ENCODE assay signal across 16 cellular contexts in the genomic region with DNA sequence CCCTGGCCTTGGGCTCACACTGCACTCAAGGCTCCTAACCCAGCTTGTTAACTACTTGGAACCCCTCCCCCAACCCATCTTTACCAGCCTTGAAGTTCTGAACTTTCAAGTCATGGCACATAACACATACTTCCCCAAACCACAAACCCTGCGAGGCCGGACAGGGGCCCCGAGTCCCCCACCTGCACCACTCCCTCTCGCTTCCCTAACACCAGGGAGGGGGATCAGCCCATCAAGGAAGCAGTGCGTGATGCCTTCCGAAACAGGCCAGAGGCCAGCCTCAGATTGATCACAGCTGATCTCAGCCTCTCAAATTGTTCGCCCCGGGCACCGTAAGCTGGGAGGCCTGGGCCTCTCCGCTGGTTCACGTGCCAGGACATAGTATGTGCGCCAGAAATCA. TPM values are rescaled to one million over a fixed set of nuclear protein-coding genes. Genes with fewer than 3 reads are reported as not detected.
DNase-seq lines count a peak whose midpoint lies in the region; ATAC-seq, FAIRE-seq and TF ChIP-seq lines count a peak whose summit lies in the region.
"Had no signal": no experiment of that assay in that cellular context is flagged by ENCODE, and none has a peak within 500 bp of the region (broad histone marks: within the 10 kb centered on the region; RNA-seq: fewer than 3 reads in every experiment).

No MANE protein-coding gene starts in this region.

- peaks cover 8% of the 10 kb centered on the region for H3K36me3 ChIP-seq in A673 (ENCODE audit: insufficient read depth, low read length, poor library complexity, severe bottlenecking)
- H3K36me3 ChIP-seq in GM23338 (ENCODE audit: insufficient read depth): no peaks in the 10 kb centered on the region
- H3K36me3 ChIP-seq: ovary had no signal

- H3K9me3 Mint-ChIP-seq in GM23338: no peaks in the 10 kb centered on the region; the same call in 2 of the 3 replicates

- CTCF ChIA-PET in A673 (lab: Charles Lee): no interaction called here

- ATAC-seq in GM23338 (no peak), esophagus mucosa (no peak)
- ATAC-seq: left cardiac atrium had no signal

- POLR2A ChIA-PET in A673 (lab: Charles Lee; ENCODE audit: low non-redundant PET): no interaction called here

- no peak overlapping the region for H3K4me2 ChIP-seq in GM23338

- H3K4me1 ChIP-seq in A673 (ENCODE audit: insufficient read depth, low read length, poor library complexity, severe bottlenecking) (peaks cover 16% of the 10 kb centered on the region), GM23338 (ENCODE audit: insufficient read depth) (no peaks in the 10 kb centered on the region)
- H3K4me1 ChIP-seq: BE2C had no signal

- H3K27me3 ChIP-seq in A673 (replicated peaks; ENCODE audit: insufficient read depth, low read depth, low read length, poor library complexity) (no peaks in the 10 kb centered on the region), GM23338 (ENCODE audit: insufficient read depth) (no peaks in the 10 kb centered on the region)
- H3K27me3 ChIP-seq: BE2C, ovary had no signal

- peak overlapping the region; percentile 6; the same call in 1 of the 2 replicates for H3K27ac Mint-ChIP-seq in GM23338

- H3K9me3 ChIP-seq in A673 (ENCODE audit: low read depth, low read length, poor library complexity, severe bottlenecking): no peaks in the 10 kb centered on the region
- H3K9me3 ChIP-seq: BE2C, ovary had no signal

- H3K36me3 Mint-ChIP-seq in GM23338 (ENCODE audit: low read depth): peaks cover 25% of the 10 kb centered on the region; the same call in 2 of the 3 replicates

- no peaks in the 10 kb centered on the region for H3F3A ChIP-seq in GM23338 (replicated peaks; ENCODE audit: low read depth)

- DNase-seq in A673 (ENCODE audit: low spot score): no peak
- DNase-seq in GM23338 (ENCODE audit: low spot score): no peak
- DNase-seq in SKM-1 (lab: John Stamatoyannopoulos, UW; ENCODE audit: unreplicated experiment): peak; percentile 42
- peak; percentile 18 to 73 for DNase-seq in foreskin fibroblast
- DNase-seq in D721Med (ENCODE audit: insufficient read length, low spot score): no peak
- no peak for DNase-seq in G401 (ENCODE audit: low spot score)
- DNase-seq in dedifferentiated amniotic fluid mesenchymal stem cell (ENCODE audit: extremely low spot score): no peak
- DNase-seq: BE2C; cerebellar nuclear complex; foreskin melanocyte; left cardiac atrium; NCI-H1105; ovary; stimulated activated CD4-positive, alpha-beta T cell treated with anti-CD3 and anti-CD28 coated beads, Interleukin-4, amount 100 ng/mL, for 24 hours; T-helper 9 cell had no signal

- no peaks in the 10 kb centered on the region for H3K79me2 ChIP-seq in GM23338 (replicated peaks; ENCODE audit: insufficient read depth)

- no peak overlapping the region for H3K4me3 Mint-ChIP-seq in GM23338

- TF ChIP-seq CTCF in A673 (conservative IDR thresholded peaks at IDR 0.05; ENCODE audit: low read depth, low read length) (no peak), GM23338 (conservative IDR thresholded peaks at IDR 0.05; ENCODE audit: low read depth in 2 of 2) (no peak), foreskin fibroblast (IDR thresholded peaks at IDR 0.05; ENCODE audit: low read depth, low read length) (no peak), D721Med (IDR thresholded peaks at IDR 0.05; ENCODE audit: insufficient read depth, missing control alignments) (no peak)

- peak overlapping the region; percentile 53 for H3K27ac ChIP-seq in A673 (ENCODE audit: low read depth, low read length, poor library complexity, severe bottlenecking)
- H3K27ac ChIP-seq in GM23338 (ENCODE audit: low read depth): no peak overlapping the region
- H3K27ac ChIP-seq: ovary had no signal

- intact Hi-C loops in A673 (cut with micrococcal nuclease; ENCODE audit: unreplicated experiment): no loop called here

- no peaks in the 10 kb centered on the region for H4K20me1 ChIP-seq in GM23338 (replicated peaks; ENCODE audit: insufficient read depth)

- H3K4me3 ChIP-seq in A673 (ENCODE audit: low read depth, low read length, poor library complexity, severe bottlenecking): no peak overlapping the region
- no peak overlapping the region for H3K4me3 ChIP-seq in GM23338
- H3K4me3 ChIP-seq in foreskin fibroblast (ENCODE audit: low read depth in 1 of 2, low read length in 2 of 2): no peak overlapping the region
- H3K4me3 ChIP-seq: ovary had no signal

- no peak for FAIRE-seq in D721Med (lab: Jason Lieb, UNC)

- no peak overlapping the region for H2AFZ ChIP-seq in GM23338

- no TSS peak for BruUV-seq in A673 (replicated peaks; lab: Mats Ljungman, UMichigan)

- H3K9me2 ChIP-seq in GM23338 (ENCODE audit: insufficient read depth): no peaks in the 10 kb centered on the region

- H3K27me3 Mint-ChIP-seq in GM23338 (ENCODE audit: insufficient read depth, low read depth, poor library complexity): peaks cover 2% of the 10 kb centered on the region

- in situ Hi-C loops in G401 (cut with HindIII; ENCODE audit: low sequenced_read_pairs): no loop called here

- peaks cover 15% of the 10 kb centered on the region for H3K4me1 Mint-ChIP-seq in GM23338

TF ChIP-seq in GM23338, 12 proteins besides CTCF, POLR2A, EP300 and RAD21 (continues in another document):
- TF ChIP-seq JUNB (IDR thresholded peaks at IDR 0.05; ENCODE audit: unreplicated experiment) (no peak), NANOG (IDR thresholded peaks at IDR 0.05; ENCODE audit: borderline replicate concordance) (no peak), EZH2phosphoT487 (IDR thresholded peaks at IDR 0.05; ENCODE audit: unreplicated experiment) (no peak), ETS1 (IDR thresholded peaks at IDR 0.05) (no peak), ZNF114 (CRISPR knock-in tag; IDR thresholded peaks at IDR 0.05) (no peak), POLR2AphosphoS5 (IDR thresholded peaks at IDR 0.05; ENCODE audit: low read depth) (no peak), STAT1 (IDR thresholded peaks at IDR 0.05; ENCODE audit: unreplicated experiment) (no peak), ZNF331 (CRISPR knock-in tag; IDR thresholded peaks at IDR 0.05; ENCODE audit: low read depth) (no peak)

RNA-seq across cellular contexts. Expression of gene NLRC3, which starts 3.1 kb away (rescaled TPM):
- total RNA-seq in A673 (2021): 0.07 and 0.09 TPM in 2 replicates
- total RNA-seq in GM23338 (2014; rRNA removed; shearing (Covaris generic)): 0.49 and 0.82 TPM in 2 replicates
- polyA plus RNA-seq in GM23338 (2016; fragmentation: Nextera tagmentation; extraction: Ambion mirVana): 0.11 and 0.28 TPM in 2 replicates
- 0.12 TPM in 1 of 2 replicates, not detected in the other for total RNA-seq in G401 (2014; rRNA removed; shearing (Covaris generic))
- total RNA-seq in esophagus mucosa: 0.48 TPM

RNA-seq across cellular contexts. Expression of gene SLX4, which starts 31.1 kb away (rescaled TPM):
- total RNA-seq in A673 (2021) (15.1 and 16.1 TPM in 2 replicates), esophagus mucosa (4.0 TPM)
- 12.6 and 15.2 TPM in 2 replicates for total RNA-seq in GM23338 (2014; rRNA removed; shearing (Covaris generic))
- 2.9 and 3.0 TPM in 2 replicates for polyA plus RNA-seq in GM23338 (2016; fragmentation: Nextera tagmentation; extraction: Ambion mirVana)
- 4.8 and 5.9 TPM in 2 replicates for total RNA-seq in G401 (2014; rRNA removed; shearing (Covaris generic))

Comparison
In these comparisons a context has a peak if more than half of its experiments do, and no peak if none do; other contexts are left out.
1. DNase-seq: peak in SKM-1 (single experiment) and foreskin fibroblast (2 of 2); none in A673 (single experiment), GM23338 (single experiment), D721Med (single experiment), G401 (single experiment) and dedifferentiated amniotic fluid mesenchymal stem cell (single experiment).